ENCODE assay signal across 27 cellular contexts in the genomic region with DNA sequence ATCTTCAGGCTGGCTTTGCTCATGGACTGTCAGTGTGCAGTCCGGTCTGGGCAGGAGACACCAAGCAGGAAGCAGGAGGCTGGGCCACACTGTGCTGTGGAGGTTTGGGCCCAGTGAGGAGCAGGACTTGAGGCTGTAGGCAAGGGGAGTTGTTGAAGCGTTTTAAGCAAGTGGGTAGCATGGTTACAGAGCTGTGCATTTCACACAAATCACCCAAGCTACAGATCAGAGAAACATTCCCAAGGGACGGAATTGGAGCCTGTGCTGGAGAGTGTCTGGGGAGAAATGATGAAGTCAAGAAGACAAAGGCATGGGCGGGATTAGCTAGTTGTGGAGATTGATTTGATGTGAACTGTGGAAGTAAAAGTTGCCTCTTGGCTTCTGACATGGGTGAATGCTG.
DNase-seq lines count a peak whose midpoint lies in the region; FAIRE-seq and TF ChIP-seq lines count a peak whose summit lies in the region.
"Had no signal": no experiment of that assay in that cellular context is flagged by ENCODE, and none has a peak within 500 bp of the region (broad histone marks: within the 10 kb centered on the region; RNA-seq: fewer than 3 reads in every experiment).

No MANE protein-coding gene starts in this region.

- WGBS in esophagus squamous epithelium, 2 donors: 77 to 94% methylated on average over 4 of the region's 4 CpGs

- peaks cover 3% of the 10 kb centered on the region for H3K36me3 Mint-ChIP-seq in activated CD4-positive, alpha-beta memory T cell treated with anti-CD3 and anti-CD28 coated beads, Interleukin-2, amount 10 ng/mL, durations not matched to agents 7 days and 5 days (ENCODE audit: low read depth)
- H3K36me3 Mint-ChIP-seq: CD14-positive monocyte; stimulated activated memory B cell treated with anti-CD40 and anti-IgM and Interleukin-4, amounts not matched to agents 10 μg/mL and 1 μg/mL and 100 μg/mL, for 72 hours had no signal

- no peak for FAIRE-seq in keratinocyte (lab: Jason Lieb, UNC)
- FAIRE-seq: endothelial cell of umbilical vein had no signal

- H3K4me1 ChIP-seq in BLaER1 (peaks cover 41% of the 10 kb centered on the region), keratinocyte (ENCODE audit: control insufficient read depth, extremely low read depth, insufficient read depth, low read length) (peaks cover 12% of the 10 kb centered on the region), esophagus squamous epithelium (peaks cover 0 to 4% (median 0%) of the 10 kb centered on the region in 3 donors)
- H3K4me1 ChIP-seq: gastroesophageal sphincter had no signal

- no peak overlapping the region for H3K9ac ChIP-seq in BLaER1
- H3K9ac ChIP-seq in keratinocyte (ENCODE audit: control insufficient read depth, extremely low read depth, insufficient read depth, low read length): no peak overlapping the region
- H3K9ac ChIP-seq: GM23248 had no signal

- DNase-seq in D341Med (ENCODE audit: low spot score) (peak; percentile 59), NCI-H69 (lab: John Stamatoyannopoulos, UW) (peak; percentile 26), keratinocyte (ENCODE audit: low read depth, low spot score) (no peak), esophagus squamous epithelium (lab: John Stamatoyannopoulos, UW) (no peak), NCI-H510A treated with DMSO at 0.1 percent for 48 hours (lab: John Stamatoyannopoulos, UW) (no peak), NCI-H128 (lab: John Stamatoyannopoulos, UW; ENCODE audit: unreplicated experiment) (no peak)
- no peak for DNase-seq in activated CD4-positive, alpha-beta memory T cell treated with anti-CD3 and anti-CD28 coated beads, Interleukin-2, amount 10 ng/mL, durations not matched to agents 7 days and 5 days
- DNase-seq: activated CD4-positive, alpha-beta T cell treated with anti-CD3 and anti-CD28 coated beads for 36 hours; activated gamma-delta T cell; activated naive CD8-positive, alpha-beta T cell treated with anti-CD3 and anti-CD28 coated beads, Interleukin-2, amount 50 U/mL, for 24 hours; activated T-cell treated with anti-CD3 and anti-CD28 coated beads, Interleukin-2, amount 50 U/mL, for 1 hour; DMS79 treated with DMSO at 0.1 percent for 48 hours; GF-D8; GM23248; hippocampal formation; left colon; NCI-H1694 treated with DMSO at 0.1 percent for 48 hours; stimulated activated CD4-positive, alpha-beta T cell treated with anti-CD3 and anti-CD28 coated beads, Interleukin-15, amount 100 ng/mL, for 24 hours; T1000 had no signal

- intact Hi-C loops in esophagus squamous epithelium (cut with DNase I): loop anchor here (10.0 kb wide), 1 partner anchor 78 kb away; no protein-coding TSS in a partner anchor

- no peak overlapping the region for H3K4me3 Mint-ChIP-seq in activated CD4-positive, alpha-beta memory T cell treated with anti-CD3 and anti-CD28 coated beads, Interleukin-2, amount 10 ng/mL, durations not matched to agents 7 days and 5 days
- H3K4me3 Mint-ChIP-seq: activated CD4-positive, alpha-beta T cell treated with anti-CD3 and anti-CD28 coated beads for 36 hours; activated naive CD8-positive, alpha-beta T cell treated with anti-CD3 and anti-CD28 coated beads, Interleukin-2, amount 50 U/mL, for 24 hours; CD14-positive monocyte; stimulated activated memory B cell treated with anti-CD40 and anti-IgM and Interleukin-4, amounts not matched to agents 10 μg/mL and 1 μg/mL and 100 μg/mL, for 72 hours had no signal

- no peak for TF ChIP-seq POLR2A in esophagus squamous epithelium (IDR thresholded peaks at IDR 0.05)

- no peaks in the 10 kb centered on the region for H3K9me3 Mint-ChIP-seq in activated CD4-positive, alpha-beta memory T cell treated with anti-CD3 and anti-CD28 coated beads, Interleukin-2, amount 10 ng/mL, durations not matched to agents 7 days and 5 days
- H3K9me3 Mint-ChIP-seq: activated naive CD8-positive, alpha-beta T cell treated with anti-CD3 and anti-CD28 coated beads, Interleukin-2, amount 50 U/mL, for 24 hours; CD14-positive monocyte; stimulated activated memory B cell treated with anti-CD40 and anti-IgM and Interleukin-4, amounts not matched to agents 10 μg/mL and 1 μg/mL and 100 μg/mL, for 72 hours had no signal

- H4K20me1 ChIP-seq in BLaER1 (no peaks in the 10 kb centered on the region), keratinocyte (ENCODE audit: control insufficient read depth, extremely low read depth, insufficient read depth, low read length) (no peaks in the 10 kb centered on the region)

- POLR2A ChIA-PET in activated CD4-positive, alpha-beta memory T cell treated with anti-CD3 and anti-CD28 coated beads, Interleukin-2, amount 10 ng/mL, durations not matched to agents 7 days and 5 days (lab: Charles Lee): interaction anchor here (1.1 to 1.3 kb wide), 3 partner anchors 10 to 44 kb away, joined by 3 to 7 read pairs (median 3); no protein-coding TSS in a partner anchor

- H3K79me2 ChIP-seq in keratinocyte (ENCODE audit: control insufficient read depth, insufficient read depth, low read length): no peaks in the 10 kb centered on the region

- CTCF ChIA-PET in activated CD4-positive, alpha-beta memory T cell treated with anti-CD3 and anti-CD28 coated beads, Interleukin-2, amount 10 ng/mL, durations not matched to agents 7 days and 5 days (lab: Charles Lee): interaction anchor here (1.1 to 1.4 kb wide), 2 partner anchors 9 to 17 kb away, joined by 4 to 6 read pairs; no protein-coding TSS in a partner anchor

- peaks cover 13% of the 10 kb centered on the region for H3K27me3 Mint-ChIP-seq in activated CD4-positive, alpha-beta memory T cell treated with anti-CD3 and anti-CD28 coated beads, Interleukin-2, amount 10 ng/mL, durations not matched to agents 7 days and 5 days
- H3K27me3 Mint-ChIP-seq: activated CD4-positive, alpha-beta T cell treated with anti-CD3 and anti-CD28 coated beads for 36 hours; activated naive CD8-positive, alpha-beta T cell treated with anti-CD3 and anti-CD28 coated beads, Interleukin-2, amount 50 U/mL, for 24 hours; stimulated activated memory B cell treated with anti-CD40 and anti-IgM and Interleukin-4, amounts not matched to agents 10 μg/mL and 1 μg/mL and 100 μg/mL, for 72 hours had no signal

- dilution Hi-C loops in keratinocyte (cut with MboI; ENCODE audit: extremely low pct_ligation_motif_present, low sequenced_read_pairs): no loop called here

- H3K9me3 ChIP-seq in BLaER1 (no peaks in the 10 kb centered on the region), keratinocyte (ENCODE audit: control insufficient read depth, low read depth, low read length) (no peaks in the 10 kb centered on the region), esophagus squamous epithelium (no peaks in the 10 kb centered on the region)
- H3K9me3 ChIP-seq: gastroesophageal sphincter, ovary had no signal

- peak overlapping the region; percentile 8 for H2AFZ ChIP-seq in keratinocyte (ENCODE audit: control insufficient read depth, low read length)
- H2AFZ ChIP-seq: GM23248 had no signal

- H3K27ac Mint-ChIP-seq in activated CD4-positive, alpha-beta memory T cell treated with anti-CD3 and anti-CD28 coated beads, Interleukin-2, amount 10 ng/mL, durations not matched to agents 7 days and 5 days: no peak overlapping the region
- H3K27ac Mint-ChIP-seq: activated CD4-positive, alpha-beta T cell treated with anti-CD3 and anti-CD28 coated beads for 36 hours; activated naive CD8-positive, alpha-beta T cell treated with anti-CD3 and anti-CD28 coated beads, Interleukin-2, amount 50 U/mL, for 24 hours; CD14-positive monocyte; stimulated activated memory B cell treated with anti-CD40 and anti-IgM and Interleukin-4, amounts not matched to agents 10 μg/mL and 1 μg/mL and 100 μg/mL, for 72 hours had no signal

- H3K4me3 ChIP-seq in BLaER1 (no peak overlapping the region), keratinocyte (ENCODE audit: control insufficient read depth in 2 of 3, extremely low read depth in 1 of 3, insufficient read depth in 2 of 3, low read depth in 1 of 3, low read length in 3 of 3) (no peak overlapping the region), esophagus squamous epithelium (no peak overlapping the region)
- H3K4me3 ChIP-seq: dorsolateral prefrontal cortex, gastroesophageal sphincter, GM23248, ovary had no signal

- H3K36me3 ChIP-seq in BLaER1 (no peaks in the 10 kb centered on the region), keratinocyte (ENCODE audit: control insufficient read depth in 2 of 2, extremely low read depth in 1 of 2, insufficient read depth in 2 of 2, low read length in 2 of 2) (no peaks in the 10 kb centered on the region), esophagus squamous epithelium (no peaks in the 10 kb centered on the region)
- H3K36me3 ChIP-seq: gastroesophageal sphincter, ovary had no signal

- no peaks in the 10 kb centered on the region for H3K27me3 ChIP-seq in BLaER1
- peaks cover 1% of the 10 kb centered on the region for H3K27me3 ChIP-seq in keratinocyte (ENCODE audit: control insufficient read depth, extremely low read depth, insufficient read depth, low read length)
- no peaks in the 10 kb centered on the region for H3K27me3 ChIP-seq in esophagus squamous epithelium
- H3K27me3 ChIP-seq: ovary had no signal

- H3K4me2 ChIP-seq in BLaER1: peak overlapping the region; percentile 60
- peak overlapping the region; percentile 1 for H3K4me2 ChIP-seq in keratinocyte (ENCODE audit: control insufficient read depth, extremely low read depth, insufficient read depth, low read depth, low read length)

- H3K9me1 ChIP-seq in keratinocyte (ENCODE audit: control insufficient read depth, extremely low read depth, insufficient read depth, low read length): no peaks in the 10 kb centered on the region

- no peaks in the 10 kb centered on the region for H3K4me1 Mint-ChIP-seq in activated CD4-positive, alpha-beta memory T cell treated with anti-CD3 and anti-CD28 coated beads, Interleukin-2, amount 10 ng/mL, durations not matched to agents 7 days and 5 days
- H3K4me1 Mint-ChIP-seq: activated CD4-positive, alpha-beta T cell treated with anti-CD3 and anti-CD28 coated beads for 36 hours; activated naive CD8-positive, alpha-beta T cell treated with anti-CD3 and anti-CD28 coated beads, Interleukin-2, amount 50 U/mL, for 24 hours had no signal

- TF ChIP-seq CTCF in keratinocyte (optimal IDR thresholded peaks at IDR 0.05 in 1 of 3, IDR thresholded peaks at IDR 0.05 in 1 of 3, conservative IDR thresholded peaks at IDR 0.05 in 1 of 3; ENCODE audit: extremely low read depth in 1 of 3, insufficient read depth in 2 of 3, low read length in 3 of 3) (no peak), esophagus squamous epithelium (IDR thresholded peaks at IDR 0.05) (no peak)

- peak overlapping the region; percentile 39; the same call in 1 of the 2 replicates for H3K27ac ChIP-seq in BLaER1
- H3K27ac ChIP-seq in keratinocyte (ENCODE audit: control insufficient read depth, insufficient read depth, low read length): no peak overlapping the region
- H3K27ac ChIP-seq in esophagus squamous epithelium: no peak overlapping the region
- H3K27ac ChIP-seq: dorsolateral prefrontal cortex, gastroesophageal sphincter, GM23248, ovary, VCaP had no signal

Comparison
In these comparisons a context has a peak if more than half of its experiments do, and no peak if none do; other contexts are left out.
1. DNase-seq: peak in D341Med (single experiment) and NCI-H69 (single experiment); none in keratinocyte (single experiment), esophagus squamous epithelium (single experiment), NCI-H510A treated with DMSO at 0.1 percent for 48 hours (single experiment), activated CD4-positive, alpha-beta memory T cell treated with anti-CD3 and anti-CD28 coated beads, Interleukin-2, amount 10 ng/mL, durations not matched to agents 7 days and 5 days (single experiment) and NCI-H128 (single experiment).